1 cellular context compared by ENCODE assay signal in the genomic region with DNA sequence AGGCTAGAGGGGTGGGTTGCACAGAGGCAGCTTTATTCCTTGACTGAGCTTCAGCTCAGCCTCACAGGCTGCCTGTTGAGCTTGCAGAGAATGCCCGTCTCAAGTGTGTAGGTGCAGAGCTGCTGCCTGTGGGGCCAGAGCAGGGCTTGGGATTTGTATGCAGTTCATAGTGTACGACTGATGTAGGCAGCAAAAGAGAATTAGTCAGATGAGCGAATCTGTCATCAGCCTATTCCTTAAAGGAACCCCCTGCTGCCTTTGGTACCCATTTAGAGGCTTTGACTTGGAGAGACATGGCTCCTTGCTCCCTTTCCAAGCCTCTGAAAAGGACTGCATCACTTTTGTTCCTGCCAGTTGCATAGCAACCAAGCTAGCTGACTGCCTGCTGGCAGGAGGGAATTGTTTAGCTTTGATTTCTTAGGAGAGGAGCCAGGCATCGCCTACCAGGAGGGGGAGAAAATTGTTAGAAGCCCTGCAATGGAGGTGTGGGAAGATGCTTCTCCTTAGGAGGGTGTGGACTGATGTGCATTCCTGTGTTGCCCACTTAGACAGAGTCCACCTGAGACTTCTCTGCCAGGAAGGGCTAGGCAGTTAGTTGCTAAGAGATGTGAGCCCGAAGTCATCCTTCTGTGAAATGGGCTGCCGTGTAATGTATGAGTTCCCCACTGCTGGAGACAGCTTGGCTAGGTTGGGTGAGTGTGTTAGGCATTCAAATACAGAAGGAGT.
A peak's percentile ranks its signal among the peaks of the same experiment; 100 is the strongest.
TF ChIP-seq lines count a peak whose summit lies in the region.

No MANE protein-coding gene starts in this region.

TF ChIP-seq in K562, 482 proteins besides CTCF, POLR2A, EP300 and RAD21:
- TF ChIP-seq ZNF239 (CRISPR knock-in tag; IDR thresholded peaks at IDR 0.05) (peak; percentile 67; the same call in 1 of the 2 replicates), ZBTB34 (CRISPR knock-in tag; IDR thresholded peaks at IDR 0.05) (no peak), SMAD1 (IDR thresholded peaks at IDR 0.05; ENCODE audit: low read depth, low read length, partially characterized antibody) (no peak), CHD2 (IDR thresholded peaks at IDR 0.05; ENCODE audit: low read depth, low read length) (no peak), RFX1 (IDR thresholded peaks at IDR 0.05) (peak; percentile 53), FUS (optimal IDR thresholded peaks at IDR 0.05; ENCODE audit: low read depth, low read length) (no peak), E2F3 (CRISPR knock-in tag; IDR thresholded peaks at IDR 0.05) (no peak), ZNF175 (CRISPR knock-in tag; IDR thresholded peaks at IDR 0.05; ENCODE audit: low read depth) (no peak), ARID4B (CRISPR knock-in tag; IDR thresholded peaks at IDR 0.05) (no peak), SMARCC2 (IDR thresholded peaks at IDR 0.05; ENCODE audit: low read depth) (no peak), HNRNPH1 (optimal IDR thresholded peaks at IDR 0.05; ENCODE audit: low read depth, low read length) (no peak), SIN3A (IDR thresholded peaks at IDR 0.05; ENCODE audit: borderline replicate concordance in 2 of 2, control insufficient read depth in 1 of 2, low read depth in 2 of 2, low read length in 2 of 2) (no peak)
- TF ChIP-seq, protein P1, sequence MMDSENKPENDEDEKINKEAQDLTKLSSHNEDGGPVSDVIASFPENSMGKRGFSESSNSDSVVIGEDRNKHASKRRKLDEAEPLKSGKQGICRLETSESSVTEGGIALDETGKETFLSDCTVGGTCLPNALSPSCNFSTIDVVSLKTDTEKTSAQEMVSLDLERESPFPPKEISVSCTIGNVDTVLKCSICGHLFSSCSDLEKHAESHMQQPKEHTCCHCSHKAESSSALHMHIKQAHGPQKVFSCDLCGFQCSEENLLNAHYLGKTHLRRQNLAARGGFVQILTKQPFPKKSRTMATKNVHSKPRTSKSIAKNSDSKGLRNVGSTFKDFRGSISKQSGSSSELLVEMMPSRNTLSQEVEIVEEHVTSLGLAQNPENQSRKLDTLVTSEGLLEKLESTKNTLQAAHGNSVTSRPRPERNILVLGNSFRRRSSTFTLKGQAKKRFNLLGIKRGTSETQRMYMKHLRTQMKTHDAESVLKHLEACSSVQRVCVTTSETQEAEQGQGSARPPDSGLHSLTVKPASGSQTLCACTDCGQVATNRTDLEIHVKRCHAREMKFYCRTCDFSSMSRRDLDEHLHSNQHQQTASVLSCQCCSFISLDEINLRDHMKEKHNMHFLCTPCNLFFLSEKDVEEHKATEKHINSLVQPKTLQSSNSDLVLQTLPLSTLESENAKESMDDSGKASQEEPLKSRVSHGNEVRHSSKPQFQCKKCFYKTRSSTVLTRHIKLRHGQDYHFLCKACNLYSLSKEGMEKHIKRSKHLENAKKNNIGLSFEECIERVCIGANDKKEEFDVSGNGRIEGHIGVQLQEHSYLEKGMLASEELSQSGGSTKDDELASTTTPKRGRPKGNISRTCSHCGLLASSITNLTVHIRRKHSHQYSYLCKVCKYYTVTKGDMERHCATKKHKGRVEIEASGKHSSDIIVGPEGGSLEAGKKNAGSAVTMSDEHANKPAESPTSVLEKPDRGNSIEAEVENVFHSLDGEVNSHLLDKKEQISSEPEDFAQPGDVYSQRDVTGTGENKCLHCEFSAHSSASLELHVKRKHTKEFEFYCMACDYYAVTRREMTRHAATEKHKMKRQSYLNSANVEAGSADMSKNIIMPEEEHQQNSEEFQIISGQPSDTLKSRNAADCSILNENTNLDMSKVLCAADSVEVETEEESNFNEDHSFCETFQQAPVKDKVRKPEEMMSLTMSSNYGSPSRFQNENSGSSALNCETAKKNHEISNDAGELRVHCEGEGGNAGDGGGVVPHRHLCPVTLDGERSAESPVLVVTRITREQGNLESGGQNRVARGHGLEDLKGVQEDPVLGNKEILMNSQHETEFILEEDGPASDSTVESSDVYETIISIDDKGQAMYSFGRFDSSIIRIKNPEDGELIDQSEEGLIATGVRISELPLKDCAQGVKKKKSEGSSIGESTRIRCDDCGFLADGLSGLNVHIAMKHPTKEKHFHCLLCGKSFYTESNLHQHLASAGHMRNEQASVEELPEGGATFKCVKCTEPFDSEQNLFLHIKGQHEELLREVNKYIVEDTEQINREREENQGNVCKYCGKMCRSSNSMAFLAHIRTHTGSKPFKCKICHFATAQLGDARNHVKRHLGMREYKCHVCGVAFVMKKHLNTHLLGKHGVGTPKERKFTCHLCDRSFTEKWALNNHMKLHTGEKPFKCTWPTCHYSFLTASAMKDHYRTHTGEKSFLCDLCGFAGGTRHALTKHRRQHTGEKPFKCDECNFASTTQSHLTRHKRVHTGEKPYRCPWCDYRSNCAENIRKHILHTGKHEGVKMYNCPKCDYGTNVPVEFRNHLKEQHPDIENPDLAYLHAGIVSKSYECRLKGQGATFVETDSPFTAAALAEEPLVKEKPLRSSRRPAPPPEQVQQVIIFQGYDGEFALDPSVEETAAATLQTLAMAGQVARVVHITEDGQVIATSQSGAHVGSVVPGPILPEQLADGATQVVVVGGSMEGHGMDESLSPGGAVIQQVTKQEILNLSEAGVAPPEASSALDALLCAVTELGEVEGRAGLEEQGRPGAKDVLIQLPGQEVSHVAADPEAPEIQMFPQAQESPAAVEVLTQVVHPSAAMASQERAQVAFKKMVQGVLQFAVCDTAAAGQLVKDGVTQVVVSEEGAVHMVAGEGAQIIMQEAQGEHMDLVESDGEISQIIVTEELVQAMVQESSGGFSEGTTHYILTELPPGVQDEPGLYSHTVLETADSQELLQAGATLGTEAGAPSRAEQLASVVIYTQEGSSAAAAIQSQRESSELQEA (IDR thresholded peaks at IDR 0.05; ENCODE audit: low read depth): no peak
TF ChIP-seq in K562: peak in this region for 2.
